8 cellular contexts compared by ENCODE assay signal in the genomic region with DNA sequence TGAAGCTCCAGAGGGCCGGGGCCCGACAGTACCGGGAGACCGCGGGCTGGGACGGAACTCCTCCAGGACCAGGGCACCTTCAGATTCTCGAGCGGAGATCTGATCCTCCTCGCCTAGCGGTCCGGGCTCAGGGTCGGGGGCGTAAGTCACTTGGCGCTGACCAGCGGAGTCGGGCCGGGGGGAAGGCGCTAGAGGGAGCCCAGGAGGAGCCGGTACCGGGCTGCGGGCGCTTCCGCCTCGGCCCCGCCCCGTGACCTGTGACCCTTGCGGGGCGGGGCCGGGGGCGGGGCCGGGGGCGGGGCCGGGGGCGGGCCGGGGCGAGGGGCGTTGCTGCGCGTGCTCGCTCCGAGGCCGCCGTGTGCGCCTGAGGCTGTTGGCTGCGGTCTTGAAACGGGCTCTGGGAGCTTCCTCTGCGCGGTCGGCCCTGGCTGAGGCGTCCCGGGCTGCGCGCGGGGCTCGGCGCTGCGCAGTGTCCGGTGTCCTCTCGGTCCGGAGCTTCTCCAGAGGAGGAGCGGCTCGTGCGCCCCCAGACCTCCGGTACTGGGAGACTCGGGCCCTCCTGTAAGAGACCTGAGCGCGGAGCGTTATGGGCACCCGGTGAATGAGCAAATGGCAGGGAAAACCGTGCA. TPM values are rescaled to one million over a fixed set of nuclear protein-coding genes. Genes with fewer than 3 reads are reported as not detected.
DNase-seq lines count a peak whose midpoint lies in the region; ATAC-seq and TF ChIP-seq lines count a peak whose summit lies in the region.

ARSA (minus strand) TSS at position 239 of the 629 bp plus-strand sequence. CDS start 373 bp downstream, outside the sequence.

- H4K20me1 ChIP-seq in SK-N-SH (ENCODE audit: insufficient read depth), result no peaks in the 10 kb centered on the region

- peak; percentile 60 for ATAC-seq in GM21528 (IDR thresholded peaks at IDR 0.05; ENCODE audit: low FRiP score, unreplicated experiment)

- no peaks in the 10 kb centered on the region for H3K27me3 Mint-ChIP-seq in activated naive CD4-positive, alpha-beta T cell treated with anti-CD3 and anti-CD28 coated beads, Interleukin-2, amount 50 U/mL, for 24 hours

- H3K36me3 Mint-ChIP-seq in activated naive CD4-positive, alpha-beta T cell treated with anti-CD3 and anti-CD28 coated beads, Interleukin-2, amount 50 U/mL, for 24 hours, result no peaks in the 10 kb centered on the region

- CTCF ChIA-PET in SK-N-SH (lab: Yijun Ruan, JAX), result interaction anchor here (0.6 to 1.5 kb wide), 8 partner anchors 9 to 241 kb away, joined by 3 to 6 read pairs (median 3); no protein-coding TSS in a partner anchor

- intact Hi-C loops in head of caudate nucleus (cut with DNase I) (no loop called here), ovary (cut with DNase I) (no loop called here)

- TF ChIP-seq CTCF in SK-N-SH (IDR thresholded peaks at IDR 0.05) (peak; percentile 48), ovary (IDR thresholded peaks at IDR 0.05) (peak in 2 of 3 donors; percentile 13 to 22)

- peak within 1 kb of the TSS; percentile 92 for H3K4me3 Mint-ChIP-seq in activated naive CD4-positive, alpha-beta T cell treated with anti-CD3 and anti-CD28 coated beads, Interleukin-2, amount 50 U/mL, for 24 hours

- peak within 1 kb of the TSS; percentile 95 for H3K4me2 ChIP-seq in SK-N-SH

- no peaks in the 10 kb centered on the region for H3K9me3 Mint-ChIP-seq in activated naive CD4-positive, alpha-beta T cell treated with anti-CD3 and anti-CD28 coated beads, Interleukin-2, amount 50 U/mL, for 24 hours

- TF ChIP-seq POLR2A in ovary (IDR thresholded peaks at IDR 0.05), result no peak

- no peaks in the 10 kb centered on the region for H3K9me3 ChIP-seq in SK-N-SH
- H3K9me3 ChIP-seq in ovary, result no peaks in the 10 kb centered on the region
- no peaks in the 10 kb centered on the region for H3K9me3 ChIP-seq in thymus (ENCODE audit: control insufficient read depth)

- peaks cover 26% of the 10 kb centered on the region for H3K4me1 Mint-ChIP-seq in activated naive CD4-positive, alpha-beta T cell treated with anti-CD3 and anti-CD28 coated beads, Interleukin-2, amount 50 U/mL, for 24 hours

- H3F3A ChIP-seq in SK-N-SH (replicated peaks; ENCODE audit: insufficient read depth), result no peaks in the 10 kb centered on the region

- DNase-seq in DMS53 (lab: John Stamatoyannopoulos, UW) (peak; percentile 90), KG1 (lab: John Stamatoyannopoulos, UW) (peak; percentile 71), SK-N-SH (peak; percentile 95), head of caudate nucleus (peak; percentile 41 to 94 (median 84)), ovary (peak; percentile 77 to 87 (median 82))

- peaks cover under 1 to 17% of the 10 kb centered on the region in 2 experiments; a peak in 1 of 4 replicates for H3K4me1 ChIP-seq in SK-N-SH (ENCODE audit: control insufficient read depth in 1 of 2, insufficient read depth in 2 of 2, low read depth in 1 of 2, low read length in 1 of 2)
- peaks cover 7% of the 10 kb centered on the region for H3K4me1 ChIP-seq in ovary (ENCODE audit: insufficient read depth)
- peaks cover 6% of the 10 kb centered on the region for H3K4me1 ChIP-seq in thymus (ENCODE audit: control insufficient read depth, insufficient read depth, low read length)

- H3K27ac Mint-ChIP-seq in activated naive CD4-positive, alpha-beta T cell treated with anti-CD3 and anti-CD28 coated beads, Interleukin-2, amount 50 U/mL, for 24 hours, result peak within 1 kb of the TSS; percentile 85

- peaks cover 7% of the 10 kb centered on the region; the same call in 1 of the 2 replicates for H3K79me2 ChIP-seq in SK-N-SH (ENCODE audit: insufficient read depth)

- TF ChIP-seq EP300 in SK-N-SH (IDR thresholded peaks at IDR 0.05; ENCODE audit: borderline replicate concordance in 1 of 2, low read depth in 1 of 2, low read length in 1 of 2) (no peak), ovary (IDR thresholded peaks at IDR 0.05) (no peak)

- no peaks in the 10 kb centered on the region for H3K27me3 ChIP-seq in SK-N-SH (ENCODE audit: insufficient read depth)
- H3K27me3 ChIP-seq in ovary, result no peaks in the 10 kb centered on the region
- no peaks in the 10 kb centered on the region for H3K27me3 ChIP-seq in thymus (ENCODE audit: control insufficient read depth, insufficient read depth)

- peak within 1 kb of the TSS; percentile 77 for H2AFZ ChIP-seq in SK-N-SH (ENCODE audit: low read depth)

- peak within 1 kb of the TSS; percentile 28 to 67; a peak in 2 of 4 replicates for H3K27ac ChIP-seq in SK-N-SH (ENCODE audit: low read depth in 2 of 2, low read length in 1 of 2)
- H3K27ac ChIP-seq in ovary, result peak within 1 kb of the TSS; percentile 1 to 59
- peak within 1 kb of the TSS; percentile 86 for H3K27ac ChIP-seq in thymus (ENCODE audit: low read depth)

- TF ChIP-seq RAD21 in SK-N-SH (IDR thresholded peaks at IDR 0.05; ENCODE audit: low read length), result peak; percentile 26; the same call in 1 of the 2 replicates

- 2% methylated on average over 11 of the region's 70 CpGs for WGBS in SK-N-SH (ENCODE audit: low lambda C conversion rate)
- 0 to 2% (median 1%) methylated on average over 47 to 70 of the region's 70 CpGs for WGBS in ovary, 3 donors
- 9% methylated on average over 66 of the region's 70 CpGs for WGBS in thymus

- peak within 1 kb of the TSS; percentile 77 for H3K4me3 ChIP-seq in SK-N-SH (ENCODE audit: low read depth in 2 of 2, low read length in 1 of 2)
- peak within 1 kb of the TSS; percentile 40 for H3K4me3 ChIP-seq in ovary
- peak within 1 kb of the TSS; percentile 56 for H3K4me3 ChIP-seq in thymus (ENCODE audit: low read length)

- H3K9ac ChIP-seq in SK-N-SH, result peak within 1 kb of the TSS; percentile 72

- H3K36me3 ChIP-seq in SK-N-SH (replicated peaks in 1 of 2; ENCODE audit: control insufficient read depth in 1 of 2, insufficient read depth in 2 of 2, low read length in 1 of 2) (peaks cover 0 to 6% of the 10 kb centered on the region in 2 experiments), ovary (no peaks in the 10 kb centered on the region), thymus (ENCODE audit: control insufficient read depth, insufficient read depth) (peaks cover 19% of the 10 kb centered on the region)

- POLR2A ChIA-PET in SK-N-SH (lab: Yijun Ruan, JAX), result interaction anchor here (0.7 to 0.9 kb wide), 2 partner anchors 11 to 26 kb away, joined by 3 to 4 read pairs; no protein-coding TSS in a partner anchor

- H3K9me2 ChIP-seq in SK-N-SH, result no peaks in the 10 kb centered on the region

TF ChIP-seq in SK-N-SH, 30 proteins besides CTCF, POLR2A, EP300 and RAD21 (continues in another document):
- TF ChIP-seq, protein P1, sequence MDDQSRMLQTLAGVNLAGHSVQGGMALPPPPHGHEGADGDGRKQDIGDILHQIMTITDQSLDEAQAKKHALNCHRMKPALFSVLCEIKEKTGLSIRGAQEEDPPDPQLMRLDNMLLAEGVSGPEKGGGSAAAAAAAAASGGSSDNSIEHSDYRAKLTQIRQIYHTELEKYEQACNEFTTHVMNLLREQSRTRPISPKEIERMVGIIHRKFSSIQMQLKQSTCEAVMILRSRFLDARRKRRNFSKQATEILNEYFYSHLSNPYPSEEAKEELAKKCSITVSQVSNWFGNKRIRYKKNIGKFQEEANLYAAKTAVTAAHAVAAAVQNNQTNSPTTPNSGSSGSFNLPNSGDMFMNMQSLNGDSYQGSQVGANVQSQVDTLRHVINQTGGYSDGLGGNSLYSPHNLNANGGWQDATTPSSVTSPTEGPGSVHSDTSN (IDR thresholded peaks at IDR 0.05), result no peak
- TF ChIP-seq ELF1 (IDR thresholded peaks at IDR 0.05), result 0 out of 2 replicates have a peak, but pooled peaks have one; percentile 44
- no peak for TF ChIP-seq FOXM1 (IDR thresholded peaks at IDR 0.05; ENCODE audit: low read depth)
- TF ChIP-seq MXI1 (IDR thresholded peaks at IDR 0.05; ENCODE audit: low read depth, low read length), result peak; percentile 74; the same call in 1 of the 2 replicates
- TF ChIP-seq YY1 (IDR thresholded peaks at IDR 0.05; ENCODE audit: low read depth), result no peak
- no peak for TF ChIP-seq GABPA (IDR thresholded peaks at IDR 0.05; ENCODE audit: low read depth)
- TF ChIP-seq TAF1 (IDR thresholded peaks at IDR 0.05; ENCODE audit: borderline replicate concordance, low read depth, low read length), result peak; percentile 69; the same call in 1 of the 2 replicates
- no peak for TF ChIP-seq USF2 (IDR thresholded peaks at IDR 0.05; ENCODE audit: borderline replicate concordance, low read depth, low read length)
- TF ChIP-seq IRF3 (IDR thresholded peaks at IDR 0.05; ENCODE audit: low read depth, low read length), result no peak

RNA-seq across cellular contexts. Expression of gene ARSA, which starts in this region (rescaled TPM):
- polyA plus RNA-seq in SK-N-SH (2012; rRNA removed) (34.2 and 34.4 TPM in 2 replicates), ovary (10 to 100 TPM in 1 of 2 donors, 1 to 10 TPM in 1; 2.1 to 13.1 TPM), thymus (63.3 TPM)
- 8.7 and 14.7 TPM in 2 replicates for polyA plus RNA-seq in SK-N-SH (2012; cell fraction: cytosol; rRNA removed)
- 200 and 287 TPM in 2 replicates for polyA plus RNA-seq in SK-N-SH (2012; cell fraction: nucleus; rRNA removed)
- total RNA-seq in ovary, result 10 to 100 TPM; 11.9 to 51.6 (median 19.9) TPM

Comparison
In these comparisons a context has a peak if more than half of its experiments do, and no peak if none do; other contexts are left out.
1. Peak in every context shown above with its lines: DNase-seq, ATAC-seq, H3K4me3 ChIP-seq and H3K27ac ChIP-seq.
2. H3K27ac ChIP-seq: peak in every context shown above with its lines; median percentile 86 in thymus; 48 in SK-N-SH; 30 in ovary.